ENCODE assay signal across 1 cellular context in genomic region chr13:97431365-97431764, GRCh38.
TF ChIP-seq lines count a peak whose summit lies in the region.

No MANE protein-coding gene starts in this region.

TF ChIP-seq in neural cell, 6 proteins besides CTCF, POLR2A, EP300 and RAD21 (continued from another document):
- TF ChIP-seq, protein P1, sequence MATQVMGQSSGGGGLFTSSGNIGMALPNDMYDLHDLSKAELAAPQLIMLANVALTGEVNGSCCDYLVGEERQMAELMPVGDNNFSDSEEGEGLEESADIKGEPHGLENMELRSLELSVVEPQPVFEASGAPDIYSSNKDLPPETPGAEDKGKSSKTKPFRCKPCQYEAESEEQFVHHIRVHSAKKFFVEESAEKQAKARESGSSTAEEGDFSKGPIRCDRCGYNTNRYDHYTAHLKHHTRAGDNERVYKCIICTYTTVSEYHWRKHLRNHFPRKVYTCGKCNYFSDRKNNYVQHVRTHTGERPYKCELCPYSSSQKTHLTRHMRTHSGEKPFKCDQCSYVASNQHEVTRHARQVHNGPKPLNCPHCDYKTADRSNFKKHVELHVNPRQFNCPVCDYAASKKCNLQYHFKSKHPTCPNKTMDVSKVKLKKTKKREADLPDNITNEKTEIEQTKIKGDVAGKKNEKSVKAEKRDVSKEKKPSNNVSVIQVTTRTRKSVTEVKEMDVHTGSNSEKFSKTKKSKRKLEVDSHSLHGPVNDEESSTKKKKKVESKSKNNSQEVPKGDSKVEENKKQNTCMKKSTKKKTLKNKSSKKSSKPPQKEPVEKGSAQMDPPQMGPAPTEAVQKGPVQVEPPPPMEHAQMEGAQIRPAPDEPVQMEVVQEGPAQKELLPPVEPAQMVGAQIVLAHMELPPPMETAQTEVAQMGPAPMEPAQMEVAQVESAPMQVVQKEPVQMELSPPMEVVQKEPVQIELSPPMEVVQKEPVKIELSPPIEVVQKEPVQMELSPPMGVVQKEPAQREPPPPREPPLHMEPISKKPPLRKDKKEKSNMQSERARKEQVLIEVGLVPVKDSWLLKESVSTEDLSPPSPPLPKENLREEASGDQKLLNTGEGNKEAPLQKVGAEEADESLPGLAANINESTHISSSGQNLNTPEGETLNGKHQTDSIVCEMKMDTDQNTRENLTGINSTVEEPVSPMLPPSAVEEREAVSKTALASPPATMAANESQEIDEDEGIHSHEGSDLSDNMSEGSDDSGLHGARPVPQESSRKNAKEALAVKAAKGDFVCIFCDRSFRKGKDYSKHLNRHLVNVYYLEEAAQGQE (IDR thresholded peaks at IDR 0.05; ENCODE audit: borderline replicate concordance), result no peak
- TF ChIP-seq SMC3 (conservative IDR thresholded peaks at IDR 0.05; ENCODE audit: poor library complexity), result no peak
